ENCODE assay signal across 14 cellular contexts in the genomic region with DNA sequence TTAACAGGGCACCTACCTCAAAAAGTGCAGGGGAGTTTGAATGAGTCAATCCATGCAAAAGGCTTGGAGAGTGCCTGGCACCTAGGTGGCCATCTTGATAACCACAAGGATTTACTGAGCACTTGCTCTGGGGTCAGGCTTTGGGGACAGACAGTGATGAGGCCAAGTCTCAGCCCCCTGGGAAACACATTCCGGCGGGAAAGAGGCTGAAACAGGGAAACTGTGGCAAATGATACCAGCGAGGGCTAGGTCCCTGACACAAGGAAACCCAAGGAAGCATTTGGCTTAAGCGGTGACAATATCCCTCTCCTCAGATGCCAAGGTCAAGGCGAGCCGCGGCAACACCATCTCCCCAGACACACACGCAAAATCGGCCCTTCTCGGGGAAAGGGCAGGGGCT. TPM values are rescaled to one million over a fixed set of nuclear protein-coding genes. Genes with fewer than 3 reads are reported as not detected.
A peak's percentile ranks its signal among the peaks of the same experiment; 100 is the strongest.
DNase-seq lines count a peak whose midpoint lies in the region; ATAC-seq, FAIRE-seq and TF ChIP-seq lines count a peak whose summit lies in the region.
"Had no signal": no experiment of that assay in that cellular context is flagged by ENCODE, and none has a peak within 500 bp of the region (broad histone marks: within the 10 kb centered on the region; RNA-seq: fewer than 3 reads in every experiment).

No MANE protein-coding gene starts in this region.

- intact Hi-C loops in dorsolateral prefrontal cortex (cut with DNase I) = loop anchor here in 1 of 2 donors (5.0 to 10.0 kb wide), 2 partner anchors 170 to 253 kb away; no protein-coding TSS in a partner anchor
- intact Hi-C loops in kidney (cut with DNase I) = no loop called here

- H3K27me3 ChIP-seq in HUES6 (ENCODE audit: control insufficient read depth, insufficient read depth, low read length) (peaks cover 45% of the 10 kb centered on the region), dorsolateral prefrontal cortex (peaks cover 0 to 55% (median 6%) of the 10 kb centered on the region in 45 donors), mesenchymal stem cell (ENCODE audit: control insufficient read depth in 1 of 2, insufficient read depth in 1 of 2, low read length in 2 of 2) (peaks cover 0 to 35% of the 10 kb centered on the region in 2 experiments), suprapubic skin (peaks cover 47% of the 10 kb centered on the region)

- ATAC-seq in GM18502 (IDR thresholded peaks at IDR 0.05; ENCODE audit: poor library complexity, unreplicated experiment) = no peak
- ATAC-seq: HCT116 had no signal

- TF ChIP-seq CTCF in dorsolateral prefrontal cortex (IDR thresholded peaks at IDR 0.05 in 54 of 56, conservative IDR thresholded peaks at IDR 0.05 in 2 of 56; ENCODE audit: low read depth in 1 of 56, partially characterized antibody in 56 of 56) = no peak
- no peak for TF ChIP-seq CTCF in suprapubic skin (IDR thresholded peaks at IDR 0.05)
- no peak for TF ChIP-seq CTCF in kidney (IDR thresholded peaks at IDR 0.05; ENCODE audit: borderline replicate concordance, extremely low read depth, insufficient read depth)

- H3K36me3 ChIP-seq in HUES6 (ENCODE audit: control insufficient read depth, insufficient read depth, low read length) = no peaks in the 10 kb centered on the region
- H3K36me3 ChIP-seq in mesenchymal stem cell (ENCODE audit: control insufficient read depth in 1 of 2, insufficient read depth in 2 of 2, low read depth in 1 of 2, low read length in 2 of 2) = no peaks in the 10 kb centered on the region
- no peaks in the 10 kb centered on the region for H3K36me3 ChIP-seq in suprapubic skin
- H3K36me3 ChIP-seq in kidney (ENCODE audit: control insufficient read depth in 1 of 2, insufficient read depth in 2 of 2, low read length in 2 of 2) = no peaks in the 10 kb centered on the region

- H2BK120ac ChIP-seq in mesenchymal stem cell (ENCODE audit: low read depth, low read length) = no peak overlapping the region

- no peak overlapping the region for H2AK5ac ChIP-seq in mesenchymal stem cell (ENCODE audit: low read length, severe bottlenecking)

- no peak for FAIRE-seq in kidney (lab: Jason Lieb, UNC)
- FAIRE-seq: frontal cortex had no signal

- H2BK5ac ChIP-seq in mesenchymal stem cell (ENCODE audit: low read depth, low read length, poor library complexity, severe bottlenecking) = no peak overlapping the region

- H3K9me3 ChIP-seq in HUES6 (ENCODE audit: control insufficient read depth, insufficient read depth, low read depth, low read length) = no peaks in the 10 kb centered on the region
- no peaks in the 10 kb centered on the region for H3K9me3 ChIP-seq in mesenchymal stem cell (ENCODE audit: control insufficient read depth, low read length)
- no peaks in the 10 kb centered on the region for H3K9me3 ChIP-seq in suprapubic skin
- no peaks in the 10 kb centered on the region for H3K9me3 ChIP-seq in kidney (ENCODE audit: control insufficient read depth in 1 of 2, low read length in 2 of 2)

- H2BK12ac ChIP-seq in mesenchymal stem cell (ENCODE audit: low read length in 2 of 2) = no peak overlapping the region

- no peak overlapping the region for H3K14ac ChIP-seq in mesenchymal stem cell (ENCODE audit: low read length in 2 of 2)

- no peaks in the 10 kb centered on the region for H3K79me1 ChIP-seq in mesenchymal stem cell (replicated peaks; ENCODE audit: low read length, poor library complexity, severe bottlenecking)

- H3K4ac ChIP-seq in mesenchymal stem cell (ENCODE audit: low read depth in 1 of 2, low read length in 2 of 2) = no peak overlapping the region

- no peak for TF ChIP-seq EP300 in suprapubic skin (IDR thresholded peaks at IDR 0.05)

- H3K9ac ChIP-seq in HUES6 (ENCODE audit: low read length) (no peak overlapping the region), mesenchymal stem cell (ENCODE audit: low read length) (peak overlapping the region; percentile 7), kidney (ENCODE audit: low read length in 2 of 2) (no peak overlapping the region)

- no peak for TF ChIP-seq POLR2A in suprapubic skin (IDR thresholded peaks at IDR 0.05)

- no peak overlapping the region for H2AFZ ChIP-seq in mesenchymal stem cell (ENCODE audit: low read depth, low read length)

- no peak overlapping the region for H3K18ac ChIP-seq in mesenchymal stem cell (ENCODE audit: low read depth in 1 of 2, low read length in 2 of 2)

- no peak overlapping the region for H2BK15ac ChIP-seq in mesenchymal stem cell (ENCODE audit: low read depth, poor library complexity, severe bottlenecking)

- H3K23ac ChIP-seq in mesenchymal stem cell (ENCODE audit: low read length in 2 of 2) = no peak overlapping the region

- no peak overlapping the region for H4K91ac ChIP-seq in mesenchymal stem cell (ENCODE audit: low read length)

- H3K4me3 ChIP-seq in HUES6 (ENCODE audit: low read depth, low read length) (peak overlapping the region; percentile 93), dorsolateral prefrontal cortex (peak overlapping the region in 57 of 59 donors; percentile 27 to 80 (median 66)), mesenchymal stem cell (ENCODE audit: insufficient read depth in 1 of 2, low read depth in 1 of 2, low read length in 2 of 2) (peak overlapping the region in 1 of 2 experiments; percentile 96), suprapubic skin (peak overlapping the region; percentile 58), kidney (ENCODE audit: low read length in 2 of 2) (peak overlapping the region in 1 of 2 donors; percentile 58)

- no peak overlapping the region for H4K8ac ChIP-seq in mesenchymal stem cell (ENCODE audit: low read length)

- peaks cover 11% of the 10 kb centered on the region for H3K4me1 ChIP-seq in HUES6 (ENCODE audit: control insufficient read depth, insufficient read depth, low read length)
- H3K4me1 ChIP-seq in mesenchymal stem cell (ENCODE audit: control insufficient read depth, insufficient read depth, low read depth, low read length) = peaks cover 12% of the 10 kb centered on the region
- H3K4me1 ChIP-seq in suprapubic skin = peaks cover 20% of the 10 kb centered on the region
- H3K4me1 ChIP-seq in kidney (ENCODE audit: control insufficient read depth in 1 of 2, insufficient read depth in 1 of 2, low read depth in 1 of 2, low read length in 2 of 2) = peaks cover 0 to 5% of the 10 kb centered on the region in 2 donors

- H3K27ac ChIP-seq in HUES6 (ENCODE audit: low read depth, low read length) (no peak overlapping the region), dorsolateral prefrontal cortex (peak overlapping the region in 36 of 59 donors; percentile 16 to 79 (median 66)), mesenchymal stem cell (ENCODE audit: low read length, poor library complexity, severe bottlenecking) (no peak overlapping the region), suprapubic skin (no peak overlapping the region), kidney (ENCODE audit: low read depth in 2 of 2, low read length in 2 of 2) (no peak overlapping the region)
- H3K27ac ChIP-seq: HL-60 had no signal

- DNase-seq in dorsolateral prefrontal cortex (no peak), mesenchymal stem cell (no peak), suprapubic skin (ENCODE audit: low spot score in 2 of 2) (no peak), NCI-H524 treated with DMSO at 0.1 percent for 48 hours (lab: John Stamatoyannopoulos, UW) (no peak), hippocampal formation (lab: John Stamatoyannopoulos, UW) (no peak), kidney (no peak)
- DNase-seq: activated CD4-positive, alpha-beta T cell treated with anti-CD3 and anti-CD28 coated beads for 4 hours; DND-41; stimulated activated CD4-positive, alpha-beta T cell treated with anti-CD3 and anti-CD28 coated beads, Interleukin-4, amount 100 ng/mL, for 24 hours had no signal

- WGBS in mesenchymal stem cell = 0% methylated on average over 2 of the region's 10 CpGs
- WGBS in suprapubic skin = 17% methylated on average over 10 of the region's 10 CpGs

- no peak overlapping the region for H3K4me2 ChIP-seq in mesenchymal stem cell (ENCODE audit: low read length, poor library complexity, severe bottlenecking)

RNA-seq across cellular contexts. Expression of a gene that starts 0.5 kb away (rescaled TPM):
- total RNA-seq in dorsolateral prefrontal cortex (10 to 100 TPM in 118 of 120 experiments, 1 to 10 TPM in 2; 7.7 to 33.3 (median 15.9) TPM), suprapubic skin (1 to 10 TPM in 1 of 4 donors, under 1 TPM in 2, not detected in 1; 0.23 to 1.2 (median 0.89) TPM), kidney (5.4 TPM)
- not detected for polyA plus RNA-seq in mesenchymal stem cell (2013, experiment 1 of 2)
- polyA plus RNA-seq in mesenchymal stem cell (2013, experiment 2 of 2) = not detected
- polyA plus RNA-seq in kidney (ENCODE audit: insufficient read depth, low read depth, low replicate concordance) = 4.8 TPM

Comparison
In these comparisons a context has a peak if more than half of its experiments do, and no peak if none do; other contexts are left out.
1. H3K27ac ChIP-seq: peak in dorsolateral prefrontal cortex (36 of 59); none in HUES6 (single experiment), mesenchymal stem cell (single experiment), suprapubic skin (single experiment) and kidney (0 of 2).